10 cellular contexts compared by ENCODE assay signal in the genomic region with DNA sequence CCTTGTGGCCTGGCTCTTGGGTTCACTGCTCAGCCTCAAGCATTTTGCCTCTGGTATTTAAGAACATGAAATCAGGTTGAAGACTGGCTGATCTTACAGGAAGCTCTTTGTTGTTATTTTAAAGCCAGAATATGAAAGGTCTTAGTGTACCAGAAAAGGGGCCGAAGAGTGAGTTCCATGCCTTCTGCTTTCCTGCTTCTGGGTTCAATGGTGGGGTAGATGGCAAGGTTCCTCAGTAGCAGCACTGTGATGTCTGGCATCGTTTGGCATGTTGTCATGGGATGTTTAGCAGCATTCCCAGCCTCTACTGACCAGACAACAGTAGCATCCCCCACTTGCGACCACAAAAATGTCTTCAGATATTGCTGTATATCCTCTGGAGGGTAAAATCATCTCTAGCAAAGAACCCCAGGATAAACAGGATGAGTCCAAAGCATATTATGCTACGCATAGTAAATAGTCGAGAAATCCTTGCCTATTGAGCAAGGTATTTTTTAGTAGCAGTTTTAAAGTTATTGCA. TPM values are rescaled to one million over a fixed set of nuclear protein-coding genes. Genes with fewer than 3 reads are reported as not detected.
DNase-seq lines count a peak whose midpoint lies in the region; ATAC-seq and TF ChIP-seq lines count a peak whose summit lies in the region.
"Had no signal": no experiment of that assay in that cellular context is flagged by ENCODE, and none has a peak within 500 bp of the region (broad histone marks: within the 10 kb centered on the region; RNA-seq: fewer than 3 reads in every experiment).

No MANE protein-coding gene starts in this region.

- H3K27ac Mint-ChIP-seq in CD4-positive, CD25-positive, alpha-beta regulatory T cell = peak overlapping the region; percentile 15 to 43 (median 20)
- H3K27ac Mint-ChIP-seq in IgD-negative memory B cell = peak overlapping the region in 1 of 3 donors; percentile 93
- H3K27ac Mint-ChIP-seq in brain = peak overlapping the region in 1 of 5 experiments; percentile 54
- no peak overlapping the region for H3K27ac Mint-ChIP-seq in natural killer cell treated with Interleukin-12 subunit alpha and Interleukin-12 subunit beta and Interleukin-15 and Interleukin-18, amount 100 ng/mL, for 72 hours

- H3K4me1 ChIP-seq in CD4-positive, CD25-positive, alpha-beta regulatory T cell (ENCODE audit: control insufficient read depth, insufficient read depth, low read length, poor library complexity, severe bottlenecking) = peaks cover 61% of the 10 kb centered on the region
- H3K4me1 ChIP-seq in upper lobe of left lung = peaks cover 28 to 74% (median 53%) of the 10 kb centered on the region in 4 donors

- H3K36me3 ChIP-seq in CD4-positive, CD25-positive, alpha-beta regulatory T cell (ENCODE audit: control insufficient read depth, insufficient read depth, low read length) = peaks cover 7% of the 10 kb centered on the region
- no peaks in the 10 kb centered on the region for H3K36me3 ChIP-seq in upper lobe of left lung

- H3K9me3 Mint-ChIP-seq in CD4-positive, CD25-positive, alpha-beta regulatory T cell = peaks cover 0 to 2% (median 0%) of the 10 kb centered on the region in 7 donors
- H3K9me3 Mint-ChIP-seq in IgD-negative memory B cell (no peaks in the 10 kb centered on the region), brain (peaks cover 0 to 5% (median 0%) of the 10 kb centered on the region in 5 experiments)
- no peaks in the 10 kb centered on the region for H3K9me3 Mint-ChIP-seq in natural killer cell treated with Interleukin-12 subunit alpha and Interleukin-12 subunit beta and Interleukin-15 and Interleukin-18, amount 100 ng/mL, for 72 hours

- H3K4me1 Mint-ChIP-seq in CD4-positive, CD25-positive, alpha-beta regulatory T cell = peaks cover 49 to 79% (median 69%) of the 10 kb centered on the region in 4 donors
- H3K4me1 Mint-ChIP-seq in IgD-negative memory B cell (peaks cover 36 to 58% (median 42%) of the 10 kb centered on the region in 3 donors), brain (peaks cover 70% of the 10 kb centered on the region)
- peaks cover 68 to 72% of the 10 kb centered on the region in 2 donors for H3K4me1 Mint-ChIP-seq in natural killer cell treated with Interleukin-12 subunit alpha and Interleukin-12 subunit beta and Interleukin-15 and Interleukin-18, amount 100 ng/mL, for 72 hours (ENCODE audit: low read depth in 2 of 2)

- peak overlapping the region; percentile 94 to 99 (median 94) for H3K4me3 Mint-ChIP-seq in CD4-positive, CD25-positive, alpha-beta regulatory T cell
- H3K4me3 Mint-ChIP-seq in IgD-negative memory B cell (peak overlapping the region in 3 of 4 donors; percentile 31 to 79 (median 34)), brain (peak overlapping the region; percentile 74 to 98 (median 95))
- H3K4me3 Mint-ChIP-seq in natural killer cell treated with Interleukin-12 subunit alpha and Interleukin-12 subunit beta and Interleukin-15 and Interleukin-18, amount 100 ng/mL, for 72 hours = peak overlapping the region; percentile 96

- no peak for TF ChIP-seq POLR2A in upper lobe of left lung (IDR thresholded peaks at IDR 0.05)

- peak overlapping the region; percentile 81 for H3K4me3 ChIP-seq in CD4-positive, CD25-positive, alpha-beta regulatory T cell (ENCODE audit: low read depth, low read length)
- H3K4me3 ChIP-seq in upper lobe of left lung = no peak overlapping the region

- no peaks in the 10 kb centered on the region for H3K9me3 ChIP-seq in CD4-positive, CD25-positive, alpha-beta regulatory T cell (ENCODE audit: control insufficient read depth in 2 of 2, low read length in 2 of 2)
- H3K9me3 ChIP-seq in upper lobe of left lung = no peaks in the 10 kb centered on the region

- no peak for ATAC-seq in CD4-positive, CD25-positive, alpha-beta regulatory T cell (ENCODE audit: low read depth in 2 of 2)
- ATAC-seq in natural killer cell treated with Interleukin-12 subunit alpha and Interleukin-12 subunit beta and Interleukin-15 and Interleukin-18, amount 100 ng/mL, for 72 hours = no peak
- ATAC-seq in upper lobe of left lung (ENCODE audit: low FRiP score in 2 of 2) = no peak
- no peak for ATAC-seq in GM18511 (IDR thresholded peaks at IDR 0.05; ENCODE audit: unreplicated experiment)
- ATAC-seq in activated CD4-positive, CD25-positive, alpha-beta regulatory T cell treated with anti-CD3 and anti-CD28 coated beads, Interleukin-2, amount 50 U/mL, for 24 hours = no peak

- peaks cover 12% of the 10 kb centered on the region for H3K36me3 Mint-ChIP-seq in CD4-positive, CD25-positive, alpha-beta regulatory T cell
- H3K36me3 Mint-ChIP-seq in IgD-negative memory B cell (peaks cover 3% of the 10 kb centered on the region), brain (no peaks in the 10 kb centered on the region)
- peaks cover 5% of the 10 kb centered on the region for H3K36me3 Mint-ChIP-seq in natural killer cell treated with Interleukin-12 subunit alpha and Interleukin-12 subunit beta and Interleukin-15 and Interleukin-18, amount 100 ng/mL, for 72 hours

- no peak overlapping the region for H3K27ac ChIP-seq in CD4-positive, CD25-positive, alpha-beta regulatory T cell (ENCODE audit: insufficient read depth, low read length, poor library complexity, severe bottlenecking)
- H3K27ac ChIP-seq in upper lobe of left lung = no peak overlapping the region

- peaks cover 5% of the 10 kb centered on the region for H3K27me3 Mint-ChIP-seq in CD4-positive, CD25-positive, alpha-beta regulatory T cell
- H3K27me3 Mint-ChIP-seq in IgD-negative memory B cell (peaks cover 30% of the 10 kb centered on the region), brain (peaks cover 11% of the 10 kb centered on the region)
- H3K27me3 Mint-ChIP-seq in natural killer cell treated with Interleukin-12 subunit alpha and Interleukin-12 subunit beta and Interleukin-15 and Interleukin-18, amount 100 ng/mL, for 72 hours = no peaks in the 10 kb centered on the region

- 86 to 92% methylated on average over 5 of the region's 5 CpGs for WGBS in upper lobe of left lung, 2 donors

- peak in 1 of 3 donors; percentile 7 for DNase-seq in CD4-positive, CD25-positive, alpha-beta regulatory T cell
- DNase-seq in natural killer cell treated with Interleukin-12 subunit alpha and Interleukin-12 subunit beta and Interleukin-15 and Interleukin-18, amount 100 ng/mL, for 72 hours (ENCODE audit: low spot score) = no peak
- DNase-seq in upper lobe of left lung = no peak
- DNase-seq: aorta, DMS153, RPMI8226 had no signal

- TF ChIP-seq CTCF in brain (conservative IDR thresholded peaks at IDR 0.05) = no peak
- TF ChIP-seq CTCF in upper lobe of left lung (IDR thresholded peaks at IDR 0.05) = no peak

- TF ChIP-seq EP300 in upper lobe of left lung (IDR thresholded peaks at IDR 0.05) = no peak

- H3K27me3 ChIP-seq in CD4-positive, CD25-positive, alpha-beta regulatory T cell (ENCODE audit: control insufficient read depth, insufficient read depth, low read length) = no peaks in the 10 kb centered on the region
- H3K27me3 ChIP-seq in upper lobe of left lung = no peaks in the 10 kb centered on the region

RNA-seq across cellular contexts. Expression of gene VPS26B, which starts 2.4 kb away (rescaled TPM):
- total RNA-seq in CD4-positive, CD25-positive, alpha-beta regulatory T cell = 65.1 TPM
- 10 to 100 TPM; 43.9 to 61.7 (median 54.3) TPM for polyA plus RNA-seq in CD4-positive, CD25-positive, alpha-beta regulatory T cell
- polyA plus RNA-seq in IgD-negative memory B cell = 11.8 TPM
- polyA plus RNA-seq in brain (ENCODE audit: insufficient read depth, low read depth, low replicate concordance) = 102 TPM
- total RNA-seq in natural killer cell treated with Interleukin-12 subunit alpha and Interleukin-12 subunit beta and Interleukin-15 and Interleukin-18, amount 100 ng/mL, for 72 hours = 10 to 100 TPM; 33.5 to 33.9 TPM
- 10 to 100 TPM; 27.2 to 42.6 (median 35.8) TPM for total RNA-seq in upper lobe of left lung

RNA-seq across cellular contexts. Expression of gene NCAPD3, which starts 3.1 kb away (rescaled TPM):
- 38.2 TPM for total RNA-seq in CD4-positive, CD25-positive, alpha-beta regulatory T cell
- polyA plus RNA-seq in CD4-positive, CD25-positive, alpha-beta regulatory T cell = 10 to 100 TPM; 12.9 to 19.3 (median 14.6) TPM
- 8.1 TPM for polyA plus RNA-seq in IgD-negative memory B cell
- polyA plus RNA-seq in brain (ENCODE audit: insufficient read depth, low read depth, low replicate concordance) = 44.1 TPM
- 100 to 1,000 TPM in 1 of 2 donors, 10 to 100 TPM in 1; 55.6 to 121 TPM for total RNA-seq in natural killer cell treated with Interleukin-12 subunit alpha and Interleukin-12 subunit beta and Interleukin-15 and Interleukin-18, amount 100 ng/mL, for 72 hours
- total RNA-seq in upper lobe of left lung = 10 to 100 TPM in 5 of 6 donors, 1 to 10 TPM in 1; 9.9 to 32.5 (median 15.8) TPM

RNA-seq across cellular contexts. Expression of gene THYN1, which starts 26.3 kb away (rescaled TPM):
- 35.2 TPM for total RNA-seq in CD4-positive, CD25-positive, alpha-beta regulatory T cell
- 100 to 1,000 TPM; 138 to 148 (median 144) TPM for polyA plus RNA-seq in CD4-positive, CD25-positive, alpha-beta regulatory T cell
- polyA plus RNA-seq in IgD-negative memory B cell (77.4 TPM), brain (ENCODE audit: insufficient read depth, low read depth, low replicate concordance) (97.6 TPM)
- total RNA-seq in natural killer cell treated with Interleukin-12 subunit alpha and Interleukin-12 subunit beta and Interleukin-15 and Interleukin-18, amount 100 ng/mL, for 72 hours = 10 to 100 TPM; 34.4 to 45.9 TPM
- total RNA-seq in upper lobe of left lung = 10 to 100 TPM; 23.2 to 39.8 (median 34.2) TPM

RNA-seq across cellular contexts. Expression of gene ACAD8, which starts 26.5 kb away (rescaled TPM):
- 28.7 TPM for total RNA-seq in CD4-positive, CD25-positive, alpha-beta regulatory T cell
- 10 to 100 TPM; 18.6 to 22.6 (median 19.9) TPM for polyA plus RNA-seq in CD4-positive, CD25-positive, alpha-beta regulatory T cell
- 14.2 TPM for polyA plus RNA-seq in IgD-negative memory B cell
- 16.6 TPM for polyA plus RNA-seq in brain (ENCODE audit: insufficient read depth, low read depth, low replicate concordance)
- 10 to 100 TPM; 21.1 to 29.2 TPM for total RNA-seq in natural killer cell treated with Interleukin-12 subunit alpha and Interleukin-12 subunit beta and Interleukin-15 and Interleukin-18, amount 100 ng/mL, for 72 hours
- 10 to 100 TPM; 27.7 to 64.4 (median 36.9) TPM for total RNA-seq in upper lobe of left lung

RNA-seq across cellular contexts. Expression of gene GLB1L3, which starts 49.3 kb away (rescaled TPM):
- 2.0 TPM for total RNA-seq in CD4-positive, CD25-positive, alpha-beta regulatory T cell
- 1 to 10 TPM; 2.1 to 3.0 (median 2.3) TPM for polyA plus RNA-seq in CD4-positive, CD25-positive, alpha-beta regulatory T cell
- polyA plus RNA-seq in IgD-negative memory B cell = 0.19 TPM
- polyA plus RNA-seq in brain (ENCODE audit: insufficient read depth, low read depth, low replicate concordance) = 8.0 TPM
- 1 to 10 TPM in 1 of 2 donors, not detected in 1; 1.9 TPM for total RNA-seq in natural killer cell treated with Interleukin-12 subunit alpha and Interleukin-12 subunit beta and Interleukin-15 and Interleukin-18, amount 100 ng/mL, for 72 hours
- total RNA-seq in upper lobe of left lung = 1 to 10 TPM in 2 of 6 donors, under 1 TPM in 2, not detected in 2; 0.17 to 1.3 (median 1.0) TPM
- total RNA-seq: aorta had no signal
- polyA plus RNA-seq: aorta had no signal

Comparison
In these comparisons a context has a peak if more than half of its experiments do, and no peak if none do; other contexts are left out.
1. H3K27ac Mint-ChIP-seq: peak in CD4-positive, CD25-positive, alpha-beta regulatory T cell (3 of 3); none in natural killer cell treated with Interleukin-12 subunit alpha and Interleukin-12 subunit beta and Interleukin-15 and Interleukin-18, amount 100 ng/mL, for 72 hours (0 of 2).
2. H3K4me3 Mint-ChIP-seq: peak in every context shown above with its lines; median percentile 96 in natural killer cell treated with Interleukin-12 subunit alpha and Interleukin-12 subunit beta and Interleukin-15 and Interleukin-18, amount 100 ng/mL, for 72 hours; 95 in brain; 94 in CD4-positive, CD25-positive, alpha-beta regulatory T cell; 34 in IgD-negative memory B cell.